8 cellular contexts compared by ENCODE assay signal in genomic region chr11:59680287-59681154, GRCh38. TPM values are rescaled to one million over a fixed set of nuclear protein-coding genes. Genes with fewer than 3 reads are reported as not detected.
DNase-seq lines count a peak whose midpoint lies in the region; ATAC-seq and TF ChIP-seq lines count a peak whose summit lies in the region.

No MANE protein-coding gene starts in this region.

- H3K27ac ChIP-seq in Peyer's patch, result no peak overlapping the region

- no peaks in the 10 kb centered on the region for H3K36me3 ChIP-seq in Peyer's patch

- H3K9me3 Mint-ChIP-seq in progenitor cell of endocrine pancreas (ENCODE audit: low read depth), result peaks cover 22% of the 10 kb centered on the region

- H3K4me1 ChIP-seq in Peyer's patch, result no peaks in the 10 kb centered on the region

- TF ChIP-seq CTCF in Peyer's patch (IDR thresholded peaks at IDR 0.05) (peak in 5 of 6 experiments; percentile 13 to 87 (median 76)), progenitor cell of endocrine pancreas (IDR thresholded peaks at IDR 0.05; ENCODE audit: unreplicated experiment) (peak; percentile 83)

- peaks cover 28% of the 10 kb centered on the region for H3K4me1 Mint-ChIP-seq in progenitor cell of endocrine pancreas (ENCODE audit: low read depth)

- ATAC-seq in GM21526 (IDR thresholded peaks at IDR 0.05; ENCODE audit: low FRiP score, unreplicated experiment), result peak; percentile 93

- no peak overlapping the region for H3K4me3 ChIP-seq in Peyer's patch

- no peaks in the 10 kb centered on the region for H3K27me3 ChIP-seq in Peyer's patch

- H3K36me3 Mint-ChIP-seq in progenitor cell of endocrine pancreas (ENCODE audit: insufficient read depth), result peaks cover 6% of the 10 kb centered on the region

- no peak for TF ChIP-seq POLR2A in Peyer's patch (IDR thresholded peaks at IDR 0.05)

- H3K27ac Mint-ChIP-seq in progenitor cell of endocrine pancreas, result peak overlapping the region; percentile 96

- no peaks in the 10 kb centered on the region for H3K9me3 ChIP-seq in Peyer's patch

- peak overlapping the region; percentile 50 for H3K4me3 Mint-ChIP-seq in progenitor cell of endocrine pancreas (ENCODE audit: low read depth)

- no peaks in the 10 kb centered on the region for H3K27me3 Mint-ChIP-seq in progenitor cell of endocrine pancreas

- peak; percentile 81 for DNase-seq in EH (ENCODE audit: low read depth)
- DNase-seq in HUDEP-2 (lab: John Stamatoyannopoulos, UW; ENCODE audit: unreplicated experiment in 76 of 76), result peak in 70 of 76 experiments; percentile 4 to 83 (median 61)
- DNase-seq in Peyer's patch, result peak; percentile 41 to 85 (median 58)
- peak; percentile 7 to 25 for DNase-seq in activated T-helper 1 cell treated with anti-CD3 and anti-CD28 coated beads, Interleukin-2, amount 50 U/mL, for 16 hours (ENCODE audit: low read depth in 1 of 2, low spot score in 1 of 2)
- DNase-seq in foreskin melanocyte, result peak; percentile 66
- peak; percentile 42 for DNase-seq in progenitor cell of endocrine pancreas (ENCODE audit: low spot score, unreplicated experiment)
- DNase-seq in cortex of kidney (lab: John Stamatoyannopoulos, UW), result no peak

RNA-seq across cellular contexts. Expression of gene PATL1, which starts 11.7 kb away (rescaled TPM):
- total RNA-seq in Peyer's patch (10 to 100 TPM; 19.0 to 25.6 (median 22.9) TPM), progenitor cell of endocrine pancreas (43.0 and 43.7 TPM in 2 replicates)

RNA-seq across cellular contexts. Expression of gene OR10V1, which starts 33.1 kb away (rescaled TPM):
- not detected for total RNA-seq in Peyer's patch
- not detected in 2 replicates for total RNA-seq in progenitor cell of endocrine pancreas
